ENCODE assay signal across 10 cellular contexts in the genomic region with DNA sequence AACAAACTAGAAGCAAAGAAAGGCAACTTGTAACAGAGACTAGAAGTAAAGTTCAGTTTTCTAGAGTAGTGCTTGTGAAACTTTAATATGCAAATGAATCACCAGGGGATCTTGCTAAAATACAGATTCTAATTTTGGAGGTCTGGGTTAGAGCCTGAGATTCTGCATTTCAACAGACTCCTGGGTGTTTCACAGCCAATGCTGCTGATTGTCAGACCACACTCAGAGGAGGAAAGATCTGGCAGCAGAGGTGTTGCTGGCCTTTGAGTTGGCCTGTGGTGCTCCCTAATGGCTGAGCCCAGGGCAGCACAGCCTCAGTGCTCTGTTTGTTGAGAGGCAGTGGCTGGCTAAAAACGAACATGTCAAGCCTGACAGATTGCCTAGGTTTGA. TPM values are rescaled to one million over a fixed set of nuclear protein-coding genes. Genes with fewer than 3 reads are reported as not detected.
DNase-seq lines count a peak whose midpoint lies in the region; ATAC-seq and TF ChIP-seq lines count a peak whose summit lies in the region.
"Had no signal": no experiment of that assay in that cellular context is flagged by ENCODE, and none has a peak within 500 bp of the region (broad histone marks: within the 10 kb centered on the region; RNA-seq: fewer than 3 reads in every experiment).

No MANE protein-coding gene starts in this region.

- WGBS in heart left ventricle, 4 donors = 8 to 22% (median 16%) methylated on average over 1 of the region's 1 CpG
- 35% methylated on average over 1 of the region's 1 CpG; no CpG with 5 or more reads in 1 of the 2 donors for WGBS in transverse colon (ENCODE audit: low coverage in 1 of 2), 2 donors

- no peak for TF ChIP-seq POLR2A in heart left ventricle (IDR thresholded peaks at IDR 0.05)
- no peak for TF ChIP-seq POLR2A in transverse colon (IDR thresholded peaks at IDR 0.05)

- H3K4me1 ChIP-seq in heart left ventricle (peaks cover 14 to 98% (median 85%) of the 10 kb centered on the region in 12 donors), transverse colon (peaks cover 30 to 87% (median 58%) of the 10 kb centered on the region in 4 donors)

- H3K9me3 ChIP-seq in heart left ventricle (no peaks in the 10 kb centered on the region), transverse colon (no peaks in the 10 kb centered on the region)

- H3K27me3 ChIP-seq in heart left ventricle (no peaks in the 10 kb centered on the region), transverse colon (no peaks in the 10 kb centered on the region)
- H3K27me3 ChIP-seq: cardiac muscle cell had no signal

- TF ChIP-seq CTCF in heart left ventricle (IDR thresholded peaks at IDR 0.05) = peak in 4 of 12 donors; percentile 12 to 43 (median 24)
- TF ChIP-seq CTCF in transverse colon (IDR thresholded peaks at IDR 0.05) = no peak

- ATAC-seq in Right ventricle myocardium inferior = peak; percentile 83
- ATAC-seq in heart left ventricle = peak; percentile 78 to 81 (median 80)

- H3K4me3 ChIP-seq in heart left ventricle (peak overlapping the region in 1 of 12 donors; percentile 4), transverse colon (no peak overlapping the region)
- H3K4me3 ChIP-seq: cardiac muscle cell had no signal

- H3K36me3 ChIP-seq in heart left ventricle (peaks cover 0 to 28% (median 23%) of the 10 kb centered on the region in 9 donors), transverse colon (no peaks in the 10 kb centered on the region)

- in situ Hi-C loops in transverse colon (cut with MboI; ENCODE audit: low pct_ligation_motif_present in 1 of 4, low pct_unique_long_range_greater_than_20kb in 1 of 4, low sequenced_read_pairs in 3 of 4) = loop anchor here in 1 of 4 donors (10.0 kb wide), 1 partner anchor 62 kb away; the partner anchor contains the start of gene PEX16

- peak overlapping the region in 11 of 12 donors; percentile 74 to 99 (median 91) for H3K27ac ChIP-seq in heart left ventricle
- peak overlapping the region; percentile 68 to 83 (median 80) for H3K27ac ChIP-seq in transverse colon

- DNase-seq in Right ventricle myocardium inferior (ENCODE audit: missing footprints) (no peak), cardiac septum (ENCODE audit: low spot score) (no peak), HuH-7 (ENCODE audit: low spot score) (peak; percentile 50), heart left ventricle (peak in 4 of 5 donors; percentile 52 to 85 (median 73)), transverse colon (no peak), DMS114 treated with DMSO at 0.1 percent for 48 hours (lab: John Stamatoyannopoulos, UW; ENCODE audit: unreplicated experiment) (no peak), glomerular visceral epithelial cell (ENCODE audit: extremely low spot score) (no peak), NCI-H187 (lab: John Stamatoyannopoulos, UW) (no peak)
- DNase-seq: stimulated activated CD4-positive, alpha-beta T cell treated with anti-CD3 and anti-CD28 coated beads, Interleukin-12 subunit alpha, Interleukin-12 subunit beta, amount 100 ng/mL, for 4 hours had no signal

- intact Hi-C loops in Right ventricle myocardium inferior (cut with DNase I) = no loop called here
- intact Hi-C loops in cardiac septum (cut with DNase I) = no loop called here
- intact Hi-C loops in heart left ventricle (cut with DNase I) = no loop called here
- intact Hi-C loops in transverse colon (cut with DNase I; ENCODE audit: low total_unique reads) = no loop called here

- TF ChIP-seq EP300 in transverse colon (IDR thresholded peaks at IDR 0.05; ENCODE audit: low read depth) = no peak

RNA-seq across cellular contexts. Expression of gene CRY2, which starts 5.4 kb away (rescaled TPM):
- 69.8 TPM for total RNA-seq in Right ventricle myocardium inferior
- total RNA-seq in cardiac septum = 49.6 TPM
- 100 to 1,000 TPM in 2 of 9 donors, 10 to 100 TPM in 7; 40.2 to 132 (median 72.7) TPM for total RNA-seq in heart left ventricle
- 10 to 100 TPM; 23.2 to 26.6 TPM for polyA plus RNA-seq in heart left ventricle
- 10 to 100 TPM; 42.2 to 73.6 (median 50.2) TPM for total RNA-seq in transverse colon

RNA-seq across cellular contexts. Expression of gene MAPK8IP1, which starts 32.7 kb away (rescaled TPM):
- 5.9 TPM for total RNA-seq in Right ventricle myocardium inferior
- total RNA-seq in cardiac septum = 7.5 TPM
- total RNA-seq in heart left ventricle = 1 to 10 TPM; 5.0 to 8.0 (median 7.6) TPM
- 1 to 10 TPM; 2.4 to 3.1 TPM for polyA plus RNA-seq in heart left ventricle
- 10 to 100 TPM in 1 of 4 donors, 1 to 10 TPM in 3; 1.9 to 11.1 (median 2.6) TPM for total RNA-seq in transverse colon

RNA-seq across cellular contexts. Expression of gene SLC35C1, which starts 47.8 kb away (rescaled TPM):
- total RNA-seq in Right ventricle myocardium inferior (6.0 TPM), cardiac septum (7.5 TPM), heart left ventricle (10 to 100 TPM in 4 of 9 donors, 1 to 10 TPM in 5; 5.5 to 11.3 (median 7.8) TPM), transverse colon (10 to 100 TPM; 28.8 to 62.3 (median 44.4) TPM)
- 10 to 100 TPM in 1 of 2 donors, 1 to 10 TPM in 1; 5.3 to 21.0 TPM for polyA plus RNA-seq in heart left ventricle

RNA-seq across cellular contexts. Expression of gene FREY1, which starts 54.4 kb away (rescaled TPM):
- total RNA-seq in Right ventricle myocardium inferior (not detected), cardiac septum (0.54 TPM), heart left ventricle (under 1 TPM in 4 of 9 donors, not detected in 5; 0.37 to 1.00 (median 0.46) TPM), transverse colon (1 to 10 TPM in 1 of 4 donors, under 1 TPM in 1, not detected in 2; 0.82 to 2.7 TPM)
- polyA plus RNA-seq in heart left ventricle = under 1 TPM; 0.40 to 0.46 TPM
- polyA plus RNA-seq: cardiac muscle cell had no signal

Comparison
In these comparisons a context has a peak if more than half of its experiments do, and no peak if none do; other contexts are left out.
1. DNase-seq: peak in HuH-7 (single experiment) and heart left ventricle (4 of 5); none in Right ventricle myocardium inferior (single experiment), cardiac septum (single experiment), transverse colon (single experiment), DMS114 treated with DMSO at 0.1 percent for 48 hours (single experiment), glomerular visceral epithelial cell (single experiment) and NCI-H187 (0 of 2).